ENCODE assay signal across 1 cellular context in the genomic region with DNA sequence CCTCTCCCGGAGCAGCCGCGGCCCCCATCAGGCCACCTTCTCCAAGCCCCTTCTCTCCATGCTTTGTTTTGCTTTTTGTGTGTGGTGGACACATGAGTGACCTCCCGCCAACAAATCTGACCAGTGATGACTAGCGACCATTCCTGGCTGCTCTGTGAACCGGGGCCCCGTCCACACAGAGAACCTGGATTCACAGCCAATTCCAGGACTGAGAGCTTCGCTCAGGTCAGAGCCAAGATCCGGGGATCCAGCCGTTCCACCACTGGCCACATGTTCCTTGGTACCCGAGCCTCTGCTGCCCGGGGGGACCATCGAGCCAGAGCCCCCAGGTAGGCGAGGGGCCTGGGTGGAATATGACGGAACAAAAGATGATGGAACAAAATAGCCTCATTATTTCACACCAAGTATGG.
TF ChIP-seq lines count a peak whose summit lies in the region.

No MANE protein-coding gene starts in this region.

TF ChIP-seq in K562, 482 proteins besides CTCF, POLR2A, EP300 and RAD21 (continued from another document):
- TF ChIP-seq, protein P1, sequence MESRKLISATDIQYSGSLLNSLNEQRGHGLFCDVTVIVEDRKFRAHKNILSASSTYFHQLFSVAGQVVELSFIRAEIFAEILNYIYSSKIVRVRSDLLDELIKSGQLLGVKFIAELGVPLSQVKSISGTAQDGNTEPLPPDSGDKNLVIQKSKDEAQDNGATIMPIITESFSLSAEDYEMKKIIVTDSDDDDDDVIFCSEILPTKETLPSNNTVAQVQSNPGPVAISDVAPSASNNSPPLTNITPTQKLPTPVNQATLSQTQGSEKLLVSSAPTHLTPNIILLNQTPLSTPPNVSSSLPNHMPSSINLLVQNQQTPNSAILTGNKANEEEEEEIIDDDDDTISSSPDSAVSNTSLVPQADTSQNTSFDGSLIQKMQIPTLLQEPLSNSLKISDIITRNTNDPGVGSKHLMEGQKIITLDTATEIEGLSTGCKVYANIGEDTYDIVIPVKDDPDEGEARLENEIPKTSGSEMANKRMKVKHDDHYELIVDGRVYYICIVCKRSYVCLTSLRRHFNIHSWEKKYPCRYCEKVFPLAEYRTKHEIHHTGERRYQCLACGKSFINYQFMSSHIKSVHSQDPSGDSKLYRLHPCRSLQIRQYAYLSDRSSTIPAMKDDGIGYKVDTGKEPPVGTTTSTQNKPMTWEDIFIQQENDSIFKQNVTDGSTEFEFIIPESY (CRISPR knock-in tag; IDR thresholded peaks at IDR 0.05), result 0 out of 2 replicates have a peak, but pooled peaks have one; percentile 15
TF ChIP-seq in K562: peak in this region for 1.
